Comparison of ENCODE assay signal across 1 cellular context in genomic region chr7:157654350-157654749, GRCh38.
TF ChIP-seq lines count a peak whose summit lies in the region.

No MANE protein-coding gene starts in this region.

TF ChIP-seq in SK-N-SH, 30 proteins besides CTCF, POLR2A, EP300 and RAD21 (continued from another document):
- TF ChIP-seq, protein P1, sequence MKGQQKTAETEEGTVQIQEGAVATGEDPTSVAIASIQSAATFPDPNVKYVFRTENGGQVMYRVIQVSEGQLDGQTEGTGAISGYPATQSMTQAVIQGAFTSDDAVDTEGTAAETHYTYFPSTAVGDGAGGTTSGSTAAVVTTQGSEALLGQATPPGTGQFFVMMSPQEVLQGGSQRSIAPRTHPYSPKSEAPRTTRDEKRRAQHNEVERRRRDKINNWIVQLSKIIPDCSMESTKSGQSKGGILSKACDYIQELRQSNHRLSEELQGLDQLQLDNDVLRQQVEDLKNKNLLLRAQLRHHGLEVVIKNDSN (IDR thresholded peaks at IDR 0.05; ENCODE audit: borderline replicate concordance, low read depth): no peak
- TF ChIP-seq TEAD4 (IDR thresholded peaks at IDR 0.05; ENCODE audit: borderline replicate concordance, insufficient read depth) (no peak), NRF1 (IDR thresholded peaks at IDR 0.05; ENCODE audit: low read depth, low read length) (no peak), JUND (IDR thresholded peaks at IDR 0.05) (no peak), SIN3A (IDR thresholded peaks at IDR 0.05; ENCODE audit: borderline replicate concordance, low read depth, low read length) (no peak), FOXJ3 (CRISPR knock-in tag; IDR thresholded peaks at IDR 0.05) (no peak), FOXM1 (IDR thresholded peaks at IDR 0.05; ENCODE audit: low read depth) (no peak), FOSL2 (IDR thresholded peaks at IDR 0.05; ENCODE audit: borderline replicate concordance, low read depth) (no peak), YY1 (IDR thresholded peaks at IDR 0.05; ENCODE audit: low read depth) (no peak)
TF ChIP-seq in SK-N-SH: peak in this region for 0.
